In the genomic region with DNA sequence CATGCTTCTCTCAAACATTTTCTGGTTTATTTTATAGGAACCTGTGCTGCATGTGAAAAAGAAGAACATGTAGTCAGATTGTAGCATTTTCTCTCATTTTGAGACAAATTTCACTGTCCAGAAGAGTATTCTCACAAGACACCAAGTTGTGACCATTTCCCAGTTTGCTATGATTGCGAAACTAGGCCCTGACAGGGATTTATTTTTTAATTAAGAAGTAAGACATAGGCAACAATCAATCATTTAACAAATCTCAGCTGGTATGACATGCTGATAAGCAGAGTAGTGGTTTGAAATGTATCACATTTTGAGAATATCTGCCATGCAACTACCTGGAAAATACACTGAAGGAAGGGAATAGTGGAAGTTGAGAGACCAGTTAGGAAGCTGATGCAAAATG, we compare ENCODE assay signal across 39 cellular contexts. TPM values are rescaled to one million over a fixed set of nuclear protein-coding genes. Genes with fewer than 3 reads are reported as not detected.
"Had no signal": no experiment of that assay in that cellular context is flagged by ENCODE, and none has a peak within 500 bp of the region (broad histone marks: within the 10 kb centered on the region; RNA-seq: fewer than 3 reads in every experiment).

No MANE protein-coding gene starts in this region.

- DNase-seq: Karpas-422, Kasumi-1, MG63, MM.1S, MV-4-11, NCI-H1048, NCI-H1092, NCI-H1092 treated with DMSO at 0.1 percent for 48 hours, NCI-H1105 treated with DMSO at 0.1 percent for 48 hours, NCI-H1417, NCI-H1417 treated with DMSO at 0.1 percent for 48 hours, NCI-H1436, NCI-H1436 treated with DMSO at 0.1 percent for 48 hours, NCI-H146, NCI-H1694, NCI-H1694 treated with DMSO at 0.1 percent for 48 hours, NCI-H187, NCI-H187 treated with DMSO at 0.1 percent for 48 hours, NCI-H1930, NCI-H2029, NCI-H2029 treated with DMSO at 0.1 percent for 48 hours, NCI-H2081, NCI-H2081 treated with DMSO at 0.1 percent for 48 hours, NCI-H2107, NCI-H2171, NCI-H2171 treated with DMSO at 0.1 percent for 48 hours, NCI-H2227 treated with DMSO at 0.1 percent for 48 hours, NCI-H226, NCI-H345, NCI-H446, NCI-H446 treated with DMSO at 0.1 percent for 48 hours, NCI-H510A, NCI-H510A treated with DMSO at 0.1 percent for 48 hours, NCI-H524, NCI-H524 treated with DMSO at 0.1 percent for 48 hours had no signal

- H3K4me3 ChIP-seq: MG63 had no signal

- H3K9me3 ChIP-seq: MG63 had no signal

- H3K27me3 ChIP-seq: MG63 had no signal

- H3K36me3 ChIP-seq: MG63 had no signal

RNA-seq across cellular contexts. Expression of gene OR13C8, which starts 11.6 kb away (rescaled TPM):
- total RNA-seq: LHCN-M2, M059J, MCF 10A, NCI-H460 had no signal

RNA-seq across cellular contexts. Expression of gene OR13C5, which starts 18.7 kb away (rescaled TPM):
- total RNA-seq: LHCN-M2, M059J, MCF 10A, NCI-H460 had no signal

RNA-seq across cellular contexts. Expression of gene OR13C2, which starts 24.9 kb away (rescaled TPM):
- total RNA-seq: LHCN-M2, M059J, MCF 10A, NCI-H460 had no signal

RNA-seq across cellular contexts. Expression of gene OR13C9, which starts 37.4 kb away (rescaled TPM):
- total RNA-seq: LHCN-M2, M059J, MCF 10A, NCI-H460 had no signal

RNA-seq across cellular contexts. Expression of gene OR13C3, which starts 43.9 kb away (rescaled TPM):
- total RNA-seq: LHCN-M2, M059J, MCF 10A, NCI-H460 had no signal
